Comparison of ENCODE assay signal across 9 cellular contexts in genomic region chr1:172845865-172846264, GRCh38.
"Had no signal": no experiment of that assay in that cellular context is flagged by ENCODE, and none has a peak within 500 bp of the region (broad histone marks: within the 10 kb centered on the region; RNA-seq: fewer than 3 reads in every experiment).

No MANE protein-coding gene starts in this region.

- H3K4me3 Mint-ChIP-seq: activated CD8-positive, alpha-beta memory T cell treated with anti-CD3 and anti-CD28 coated beads, Interleukin-2, amount 10 ng/mL, durations not matched to agents 7 days and 5 days; stimulated activated naive B cell treated with anti-CD40 and anti-IgM and Interleukin-4, amounts not matched to agents 10 μg/mL and 1 μg/mL and 100 μg/mL, for 72 hours had no signal

- H3K4me3 ChIP-seq: gastroesophageal sphincter, lung, transverse colon, vagina had no signal

- H3K27ac ChIP-seq: gastroesophageal sphincter, neutrophil, transverse colon, vagina had no signal

- H3K27ac Mint-ChIP-seq: stimulated activated naive B cell treated with anti-CD40 and anti-IgM and Interleukin-4, amounts not matched to agents 10 μg/mL and 1 μg/mL and 100 μg/mL, for 72 hours had no signal

- ATAC-seq: gastroesophageal sphincter, left cardiac atrium had no signal

- H3K36me3 Mint-ChIP-seq: stimulated activated naive B cell treated with anti-CD40 and anti-IgM and Interleukin-4, amounts not matched to agents 10 μg/mL and 1 μg/mL and 100 μg/mL, for 72 hours had no signal

- H3K36me3 ChIP-seq: gastroesophageal sphincter, neutrophil, transverse colon, vagina had no signal

- H3K9me3 ChIP-seq: gastroesophageal sphincter, neutrophil, transverse colon, vagina had no signal

- H3K27me3 ChIP-seq: gastroesophageal sphincter, neutrophil, transverse colon, vagina had no signal

- H3K9me3 Mint-ChIP-seq: stimulated activated naive B cell treated with anti-CD40 and anti-IgM and Interleukin-4, amounts not matched to agents 10 μg/mL and 1 μg/mL and 100 μg/mL, for 72 hours had no signal

- DNase-seq: left cardiac atrium, midbrain, transverse colon had no signal
